27 cellular contexts compared by ENCODE assay signal in the genomic region with DNA sequence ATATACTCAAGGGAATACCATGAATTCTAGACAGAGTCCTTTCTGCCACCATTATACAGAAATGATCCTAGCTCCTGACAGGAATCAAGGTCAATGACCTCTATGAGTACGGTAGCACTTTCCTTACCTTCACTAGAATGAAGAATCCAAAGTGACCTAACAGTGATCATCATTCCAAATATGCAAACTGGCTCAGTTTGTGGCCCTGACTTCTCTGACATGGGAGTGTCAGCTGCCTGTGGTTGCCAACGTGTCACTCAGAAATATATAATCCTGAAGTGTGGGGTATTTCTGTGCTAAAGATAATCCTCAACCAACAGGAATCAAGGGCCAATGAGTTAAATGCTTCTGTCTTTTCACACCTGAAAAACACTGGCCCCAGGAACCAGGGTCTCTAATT.
"Had no signal": no experiment of that assay in that cellular context is flagged by ENCODE, and none has a peak within 500 bp of the region (broad histone marks: within the 10 kb centered on the region; RNA-seq: fewer than 3 reads in every experiment).

No MANE protein-coding gene starts in this region.

- H3K9me3 ChIP-seq: Peyer's patch had no signal

- H3K27ac ChIP-seq: ascending aorta, brain microvascular endothelial cell, cardiac muscle cell, Peyer's patch had no signal

- H3K4me3 ChIP-seq: ascending aorta, cardiac muscle cell, Peyer's patch had no signal

- H3K4me1 ChIP-seq: ascending aorta, Peyer's patch had no signal

- DNase-seq: activated CD4-positive, alpha-beta T cell treated with anti-CD3 and anti-CD28 coated beads for 48 hours; activated CD4-positive, alpha-beta T cell treated with anti-CD3 and anti-CD28 coated beads, Interleukin-2, amount 50 U/mL, for 4 hours; activated CD4-positive, CD25-positive, alpha-beta regulatory T cell treated with anti-CD3 and anti-CD28 coated beads, Interleukin-2, amount 50 U/mL, for 72 hours; activated CD8-positive, alpha-beta memory T cell treated with anti-CD3 and anti-CD28 coated beads, Interleukin-2, amount 10 ng/mL, durations not matched to agents 7 days and 5 days; activated CD8-positive, alpha-beta T cell treated with anti-CD3 and anti-CD28 coated beads, Interleukin-2, amount 10 ng/mL, durations not matched to agents 7 days and 5 days; activated effector memory CD4-positive, alpha-beta T cell treated with anti-CD3 and anti-CD28 coated beads, Interleukin-2, amount 50 U/mL, for 16 hours; activated naive CD4-positive, alpha-beta T cell treated with Interleukin-2 at 50 U/mL for 16 hours; activated naive CD8-positive, alpha-beta T cell treated with anti-CD3 and anti-CD28 coated beads, Interleukin-2, amount 50 U/mL, for 24 hours; activated T-cell treated with anti-CD3 and anti-CD28 coated beads, Interleukin-2, amount 50 U/mL, for 24 hours; amniotic stem cell; brain microvascular endothelial cell; NCI-H1105 treated with DMSO at 0.1 percent for 48 hours; NCI-H1436 treated with DMSO at 0.1 percent for 48 hours; NCI-H187 treated with DMSO at 0.1 percent for 48 hours; NCI-H2081 treated with DMSO at 0.1 percent for 48 hours; NCI-H2171; NCI-H345; NCI-H510A; NCI-H69; Peyer's patch; SHP77 treated with DMSO at 0.1 percent for 48 hours; T-helper 17 cell; T-helper 9 cell had no signal

- H3K36me3 ChIP-seq: brain microvascular endothelial cell, cardiac muscle cell, Peyer's patch had no signal

- ATAC-seq: activated CD8-positive, alpha-beta memory T cell treated with anti-CD3 and anti-CD28 coated beads, Interleukin-2, amount 10 ng/mL, durations not matched to agents 7 days and 5 days; activated CD8-positive, alpha-beta T cell treated with anti-CD3 and anti-CD28 coated beads, Interleukin-2, amount 10 ng/mL, durations not matched to agents 7 days and 5 days; activated naive CD4-positive, alpha-beta T cell treated with anti-CD3 and anti-CD28 coated beads, Interleukin-2, amount 50 U/mL, for 72 hours; activated naive CD8-positive, alpha-beta T cell treated with anti-CD3 and anti-CD28 coated beads, Interleukin-2, amount 50 U/mL, for 24 hours; T-helper 17 cell; WTC11 had no signal

- H3K27me3 ChIP-seq: ascending aorta, brain microvascular endothelial cell, cardiac muscle cell, Peyer's patch had no signal
